ENCODE assay signal across 19 cellular contexts in the genomic region with DNA sequence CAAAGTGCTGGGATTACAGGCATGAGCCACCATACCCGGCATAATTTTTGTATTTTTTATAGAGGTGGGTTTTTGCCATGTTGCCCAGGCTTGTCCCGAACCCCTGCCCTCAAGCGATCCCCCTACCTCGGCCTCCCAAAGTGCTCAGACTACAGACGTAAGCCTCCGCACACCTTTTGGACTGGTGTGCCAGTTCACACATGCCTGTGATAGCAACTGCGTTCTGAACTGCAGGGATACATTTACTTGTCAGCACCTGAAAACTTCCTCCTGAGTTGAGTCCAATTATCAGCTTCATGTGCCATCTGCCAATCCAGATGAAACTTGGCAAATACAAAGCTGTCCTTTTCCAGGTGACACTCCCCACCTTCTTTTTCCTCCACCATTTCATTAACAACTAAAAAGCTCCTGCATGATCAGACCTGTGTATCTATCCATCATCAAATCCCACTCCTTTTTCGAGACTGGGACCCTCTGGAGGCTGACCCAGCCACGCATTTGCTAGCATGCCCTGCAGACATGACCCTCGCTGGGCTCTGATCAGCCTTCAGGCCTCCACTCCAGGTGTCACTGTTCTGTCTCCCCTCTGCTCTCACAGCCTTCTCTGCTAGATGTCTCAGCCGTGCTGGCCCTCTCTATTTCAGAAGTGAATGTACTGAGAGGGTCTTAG. TPM values are rescaled to one million over a fixed set of nuclear protein-coding genes. Genes with fewer than 3 reads are reported as not detected.
DNase-seq lines count a peak whose midpoint lies in the region; FAIRE-seq and TF ChIP-seq lines count a peak whose summit lies in the region.
"Had no signal": no experiment of that assay in that cellular context is flagged by ENCODE, and none has a peak within 500 bp of the region (broad histone marks: within the 10 kb centered on the region; RNA-seq: fewer than 3 reads in every experiment).

No MANE protein-coding gene starts in this region.

- CTCF ChIA-PET in activated naive CD4-positive, alpha-beta T cell treated with anti-CD3 and anti-CD28 coated beads, Interleukin-2, amount 10 ng/mL, durations not matched to agents 7 days and 5 days (lab: Charles Lee), result interaction anchor here (0.7 kb wide), 1 partner anchor 19 kb away, joined by 3 read pairs; no protein-coding TSS in a partner anchor
- CTCF ChIA-PET in OCI-LY7 (lab: Charles Lee; ENCODE audit: unreplicated experiment), result no interaction called here

- H2AFZ ChIP-seq in OCI-LY7 (ENCODE audit: low read length) (peak overlapping the region; percentile 96; the same call in 1 of the 2 replicates), keratinocyte (ENCODE audit: control insufficient read depth, low read length) (peak overlapping the region; percentile 57)

- H3K4me2 ChIP-seq in OCI-LY7 (ENCODE audit: low read length) (peak overlapping the region; percentile 66), keratinocyte (ENCODE audit: control insufficient read depth, extremely low read depth, insufficient read depth, low read depth, low read length) (peak overlapping the region; percentile 86)

- H3K36me3 ChIP-seq in OCI-LY7 (ENCODE audit: insufficient read depth, low read length), result no peaks in the 10 kb centered on the region
- no peaks in the 10 kb centered on the region for H3K36me3 ChIP-seq in keratinocyte (ENCODE audit: control insufficient read depth in 2 of 2, extremely low read depth in 1 of 2, insufficient read depth in 2 of 2, low read length in 2 of 2)
- no peaks in the 10 kb centered on the region for H3K36me3 ChIP-seq in suprapubic skin
- no peaks in the 10 kb centered on the region for H3K36me3 ChIP-seq in colonic mucosa
- H3K36me3 ChIP-seq: left ventricle myocardium inferior, vagina had no signal

- FAIRE-seq in keratinocyte (lab: Jason Lieb, UNC), result peak; percentile 98

- DNase-seq in activated naive CD4-positive, alpha-beta T cell treated with anti-CD3 and anti-CD28 coated beads, Interleukin-2, amount 10 ng/mL, durations not matched to agents 7 days and 5 days, result no peak
- no peak for DNase-seq in activated naive CD4-positive, alpha-beta T cell treated with Interleukin-2 at 50 U/mL for 16 hours
- DNase-seq in OCI-LY7 (ENCODE audit: low spot score), result peak; percentile 22
- no peak for DNase-seq in keratinocyte (ENCODE audit: low read depth, low spot score)
- peak in 1 of 2 donors; percentile 58 for DNase-seq in suprapubic skin (ENCODE audit: low spot score in 2 of 2)
- no peak for DNase-seq in colonic mucosa
- DNase-seq in EL, result no peak
- no peak for DNase-seq in DMS153 treated with DMSO at 0.1 percent for 48 hours (lab: John Stamatoyannopoulos, UW; ENCODE audit: unreplicated experiment)
- DNase-seq: activated T-cell treated with anti-CD3 and anti-CD28 coated beads, Interleukin-2, amount 50 U/mL, for 48 hours; amygdala; endodermal cell; foreskin melanocyte; left ventricle myocardium inferior; NCI-H146; NCI-H345; Right ventricle myocardium superior; stimulated activated CD4-positive, alpha-beta T cell treated with anti-CD3 and anti-CD28 coated beads, Interleukin-15, amount 100 ng/mL, for 24 hours; T-helper 2 cell had no signal

- H3K36me3 Mint-ChIP-seq in activated naive CD4-positive, alpha-beta T cell treated with anti-CD3 and anti-CD28 coated beads, Interleukin-2, amount 10 ng/mL, durations not matched to agents 7 days and 5 days, result peaks cover 22% of the 10 kb centered on the region

- H3K27me3 Mint-ChIP-seq in activated naive CD4-positive, alpha-beta T cell treated with anti-CD3 and anti-CD28 coated beads, Interleukin-2, amount 10 ng/mL, durations not matched to agents 7 days and 5 days, result peaks cover 19% of the 10 kb centered on the region

- no peaks in the 10 kb centered on the region for H3K9me2 ChIP-seq in OCI-LY7 (ENCODE audit: insufficient read depth, low read length)

- TF ChIP-seq EP300 in suprapubic skin (IDR thresholded peaks at IDR 0.05), result no peak

- H3K9me1 ChIP-seq in keratinocyte (ENCODE audit: control insufficient read depth, extremely low read depth, insufficient read depth, low read length), result no peaks in the 10 kb centered on the region

- WGBS in suprapubic skin, result 66% methylated on average over 11 of the region's 11 CpGs

- H3K9me3 ChIP-seq in OCI-LY7 (ENCODE audit: low read length), result no peaks in the 10 kb centered on the region
- H3K9me3 ChIP-seq in keratinocyte (ENCODE audit: control insufficient read depth, low read depth, low read length), result no peaks in the 10 kb centered on the region
- H3K9me3 ChIP-seq in suprapubic skin, result no peaks in the 10 kb centered on the region
- H3K9me3 ChIP-seq in colonic mucosa, result no peaks in the 10 kb centered on the region
- H3K9me3 ChIP-seq: left ventricle myocardium inferior, vagina had no signal

- H3K4me1 ChIP-seq in OCI-LY7 (ENCODE audit: insufficient read depth, low read length, poor library complexity, severe bottlenecking) (peaks cover 24% of the 10 kb centered on the region), keratinocyte (ENCODE audit: control insufficient read depth, extremely low read depth, insufficient read depth, low read length) (peaks cover 25% of the 10 kb centered on the region), suprapubic skin (peaks cover 36% of the 10 kb centered on the region), colonic mucosa (peaks cover 5% of the 10 kb centered on the region)

- intact Hi-C loops in OCI-LY7 (cut with micrococcal nuclease; ENCODE audit: unreplicated experiment), result loop anchor here (5.0 to 10.0 kb wide), 4 partner anchors 86 to 336 kb away; partner anchors contain the start of genes TP53BP2 and WDR26
- intact Hi-C loops in colonic mucosa (cut with DNase I), result no loop called here

- H3K27ac ChIP-seq in OCI-LY7 (ENCODE audit: low read depth, low read length, poor library complexity, severe bottlenecking) (peak overlapping the region; percentile 96), keratinocyte (ENCODE audit: control insufficient read depth, insufficient read depth, low read length) (peak overlapping the region; percentile 73), suprapubic skin (peak overlapping the region; percentile 98), colonic mucosa (no peak overlapping the region)
- H3K27ac ChIP-seq: left ventricle myocardium inferior had no signal

- no TSS peak for BruUV-seq in OCI-LY7 (replicated peaks; lab: Mats Ljungman, UMichigan)

- H3K27ac Mint-ChIP-seq in activated naive CD4-positive, alpha-beta T cell treated with anti-CD3 and anti-CD28 coated beads, Interleukin-2, amount 10 ng/mL, durations not matched to agents 7 days and 5 days, result peak overlapping the region; percentile 99
- H3K27ac Mint-ChIP-seq: endodermal cell had no signal

- H3K9me3 Mint-ChIP-seq in activated naive CD4-positive, alpha-beta T cell treated with anti-CD3 and anti-CD28 coated beads, Interleukin-2, amount 10 ng/mL, durations not matched to agents 7 days and 5 days, result no peaks in the 10 kb centered on the region
- H3K9me3 Mint-ChIP-seq: endodermal cell had no signal

- H3K4me3 ChIP-seq in OCI-LY7 (ENCODE audit: low read depth, low read length, poor library complexity, severe bottlenecking) (peak overlapping the region; percentile 75), keratinocyte (ENCODE audit: control insufficient read depth in 2 of 3, extremely low read depth in 1 of 3, insufficient read depth in 2 of 3, low read depth in 1 of 3, low read length in 3 of 3) (no peak overlapping the region), suprapubic skin (no peak overlapping the region), colonic mucosa (no peak overlapping the region)
- H3K4me3 ChIP-seq: left ventricle myocardium inferior, vagina had no signal

- TF ChIP-seq POLR2A in suprapubic skin (IDR thresholded peaks at IDR 0.05), result no peak

- H3K9ac ChIP-seq in keratinocyte (ENCODE audit: control insufficient read depth, extremely low read depth, insufficient read depth, low read length), result peak overlapping the region; percentile 25
- H3K9ac ChIP-seq in colonic mucosa (ENCODE audit: low read depth in 2 of 2, low read length in 2 of 2), result no peak overlapping the region

- H3K79me2 ChIP-seq in OCI-LY7 (ENCODE audit: insufficient read depth, low read depth, low read length) (peaks cover 26% of the 10 kb centered on the region), keratinocyte (ENCODE audit: control insufficient read depth, insufficient read depth, low read length) (peaks cover 28% of the 10 kb centered on the region)

- H3K4me3 Mint-ChIP-seq in activated naive CD4-positive, alpha-beta T cell treated with anti-CD3 and anti-CD28 coated beads, Interleukin-2, amount 10 ng/mL, durations not matched to agents 7 days and 5 days, result peak overlapping the region; percentile 79

- TF ChIP-seq CTCF in OCI-LY7 (conservative IDR thresholded peaks at IDR 0.05; ENCODE audit: low read length) (no peak), keratinocyte (optimal IDR thresholded peaks at IDR 0.05 in 1 of 3, IDR thresholded peaks at IDR 0.05 in 1 of 3, conservative IDR thresholded peaks at IDR 0.05 in 1 of 3; ENCODE audit: extremely low read depth in 1 of 3, insufficient read depth in 2 of 3, low read length in 3 of 3) (no peak), suprapubic skin (IDR thresholded peaks at IDR 0.05) (no peak), colonic mucosa (IDR thresholded peaks at IDR 0.05) (no peak)

- H3K27me3 ChIP-seq in keratinocyte (ENCODE audit: control insufficient read depth, extremely low read depth, insufficient read depth, low read length) (no peaks in the 10 kb centered on the region), suprapubic skin (no peaks in the 10 kb centered on the region), colonic mucosa (no peaks in the 10 kb centered on the region)
- H3K27me3 ChIP-seq: vagina had no signal

- peaks cover 40% of the 10 kb centered on the region for H3K4me1 Mint-ChIP-seq in activated naive CD4-positive, alpha-beta T cell treated with anti-CD3 and anti-CD28 coated beads, Interleukin-2, amount 10 ng/mL, durations not matched to agents 7 days and 5 days

- POLR2A ChIA-PET in OCI-LY7 (lab: Charles Lee), result interaction anchor here (1.0 to 2.3 kb wide), 5 partner anchors 12 to 65 kb away, joined by 3 to 12 read pairs (median 5); no protein-coding TSS in a partner anchor

- H4K20me1 ChIP-seq in OCI-LY7 (ENCODE audit: insufficient read depth, low read length), result no peaks in the 10 kb centered on the region
- H4K20me1 ChIP-seq in keratinocyte (ENCODE audit: control insufficient read depth, extremely low read depth, insufficient read depth, low read length), result no peaks in the 10 kb centered on the region

- dilution Hi-C loops in keratinocyte (cut with MboI; ENCODE audit: extremely low pct_ligation_motif_present, low sequenced_read_pairs), result no loop called here

RNA-seq across cellular contexts. Expression of gene DEGS1, which starts 2.1 kb away (rescaled TPM):
- total RNA-seq in OCI-LY7 (2014; rRNA removed; shearing (Covaris generic)), result 28.7 and 34.8 TPM in 2 replicates
- total RNA-seq in OCI-LY7 (2022), result 44.4 and 53.2 TPM in 2 replicates
- 176 to 333 TPM (median 314 TPM) in 3 replicates for polyA plus RNA-seq in keratinocyte
- 49.5 TPM for polyA plus RNA-seq in keratinocyte (2011; ENCODE audit: low read depth)
- polyA plus RNA-seq in keratinocyte (2011; cell fraction: cytosol; rRNA removed), result 95.6 and 188 TPM in 2 replicates
- 471 and 566 TPM in 2 replicates for polyA plus RNA-seq in keratinocyte (2011; cell fraction: nucleus; rRNA removed)
- 88.8 and 134 TPM in 2 replicates for polyA plus RNA-seq in keratinocyte (2012; ENCODE audit: low replicate concordance)
- 33.9 to 122 TPM (median 120 TPM) in 3 replicates for polyA minus RNA-seq in keratinocyte
- polyA minus RNA-seq in keratinocyte (2011; cell fraction: cytosol; rRNA and poly(A)+ RNA removed), result 73.1 TPM
- 161 and 310 TPM in 2 replicates for polyA minus RNA-seq in keratinocyte (2011; cell fraction: nucleus; rRNA and poly(A)+ RNA removed)
- 100 to 1,000 TPM; 363 to 847 (median 705) TPM for total RNA-seq in suprapubic skin
- 10 to 100 TPM; 13.3 to 36.8 TPM for total RNA-seq in colonic mucosa

Comparison
In these comparisons a context has a peak if more than half of its experiments do, and no peak if none do; other contexts are left out.
1. RNA of gene DEGS1, which starts 2.1 kb away (total RNA-seq): 363 to 847 TPM in suprapubic skin; 28.7 to 53.2 TPM in OCI-LY7 and 13.3 to 36.8 TPM in colonic mucosa; every median in the first group is over 4 times any median in the second.